ENCODE assay signal across 1 cellular context in genomic region chr2:170201262-170201661, GRCh38.
TF ChIP-seq lines count a peak whose summit lies in the region.

No MANE protein-coding gene starts in this region.

TF ChIP-seq in GM23338, 12 proteins besides CTCF, POLR2A, EP300 and RAD21 (continued from another document):
- no peak for TF ChIP-seq ZNF462 (CRISPR knock-in tag; IDR thresholded peaks at IDR 0.05)
- no peak for TF ChIP-seq ZNF331 (CRISPR knock-in tag; IDR thresholded peaks at IDR 0.05; ENCODE audit: low read depth)
- TF ChIP-seq CREB1 (CRISPR knock-in tag; IDR thresholded peaks at IDR 0.05; ENCODE audit: low read depth), result no peak
TF ChIP-seq in GM23338: peak in this region for 0.
